ENCODE assay signal across 1 cellular context in the genomic region with DNA sequence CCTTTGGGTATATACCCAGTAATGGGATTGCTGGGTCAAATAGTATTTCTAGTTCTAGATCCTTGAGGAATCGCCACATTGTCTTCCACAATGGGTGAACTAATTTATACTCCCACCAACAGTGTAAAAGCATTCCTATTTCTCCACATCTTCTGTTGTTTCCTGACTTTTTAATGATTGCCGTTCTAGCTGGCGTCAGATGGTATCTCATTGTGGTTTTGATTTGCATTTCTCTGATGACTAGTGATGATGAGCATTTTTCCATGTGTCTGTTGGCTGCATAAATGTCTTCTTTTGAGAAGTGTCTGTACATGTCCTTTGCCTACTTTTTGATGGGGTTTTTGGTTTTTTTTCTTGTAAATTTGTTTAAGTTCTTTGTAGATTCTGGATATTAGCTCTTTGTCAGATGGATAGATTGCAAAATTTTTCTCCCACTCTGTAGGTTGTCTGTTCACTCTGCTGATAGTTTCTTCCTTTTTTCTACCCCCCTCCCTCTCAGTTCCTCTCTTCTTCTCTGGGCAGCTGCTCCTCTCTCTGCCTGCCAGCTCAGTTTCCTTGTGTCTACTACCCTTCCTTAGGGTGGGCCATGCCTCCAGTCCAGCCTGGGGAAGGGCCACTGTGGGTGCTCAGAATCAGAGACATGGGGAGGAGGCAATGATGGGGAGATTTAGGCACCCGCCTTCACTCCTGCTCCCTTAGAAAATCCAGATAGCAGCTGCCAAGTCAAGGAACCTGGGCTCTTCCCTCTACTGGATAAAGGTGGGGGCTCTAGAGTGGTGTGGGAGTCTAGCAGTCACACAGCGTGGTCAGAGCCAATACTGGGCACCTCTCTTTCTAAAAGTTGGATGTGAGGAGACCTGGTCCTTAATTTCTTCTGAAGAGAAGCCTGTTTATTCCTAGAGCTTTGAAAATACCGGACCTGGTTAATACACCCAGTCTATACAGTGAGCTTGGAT.
A peak's percentile ranks its signal among the peaks of the same experiment; 100 is the strongest.
TF ChIP-seq lines count a peak whose summit lies in the region.

No MANE protein-coding gene starts in this region.

TF ChIP-seq in GM12878, 131 proteins besides CTCF, POLR2A, EP300 and RAD21 (continued from another document):
- peak; percentile 60; the same call in 1 of the 2 replicates for TF ChIP-seq SPI1 (IDR thresholded peaks at IDR 0.05; ENCODE audit: borderline replicate concordance, insufficient read depth, low read depth, low read length)
